Comparison of ENCODE assay signal across 34 cellular contexts in genomic region chr9:9078301-9078700, GRCh38.
"Had no signal": no experiment of that assay in that cellular context is flagged by ENCODE, and none has a peak within 500 bp of the region (broad histone marks: within the 10 kb centered on the region; RNA-seq: fewer than 3 reads in every experiment).

No MANE protein-coding gene starts in this region.

- H3K9ac ChIP-seq: KMS-11 had no signal

- H3K4me2 ChIP-seq: KMS-11 had no signal

- H3K9me3 ChIP-seq: MG63 had no signal

- H3K4me3 ChIP-seq: MG63 had no signal

- H3K27me3 ChIP-seq: MG63 had no signal

- H3K27ac ChIP-seq: KMS-11 had no signal

- DNase-seq: Karpas-422, Kasumi-1, MG63, MM.1S, MV-4-11, NCI-H1048, NCI-H1092, NCI-H1092 treated with DMSO at 0.1 percent for 48 hours, NCI-H1105, NCI-H1105 treated with DMSO at 0.1 percent for 48 hours, NCI-H1417, NCI-H1417 treated with DMSO at 0.1 percent for 48 hours, NCI-H1436, NCI-H1436 treated with DMSO at 0.1 percent for 48 hours, NCI-H146, NCI-H1694, NCI-H1694 treated with DMSO at 0.1 percent for 48 hours, NCI-H187, NCI-H187 treated with DMSO at 0.1 percent for 48 hours, NCI-H1930, NCI-H2029, NCI-H2029 treated with DMSO at 0.1 percent for 48 hours, NCI-H2081, NCI-H2081 treated with DMSO at 0.1 percent for 48 hours, NCI-H2107, NCI-H2171, NCI-H2171 treated with DMSO at 0.1 percent for 48 hours, NCI-H2227 treated with DMSO at 0.1 percent for 48 hours, NCI-H226, NCI-H345, NCI-H446, NCI-H446 treated with DMSO at 0.1 percent for 48 hours, NCI-H510A had no signal

- H3K36me3 ChIP-seq: MG63 had no signal
